8 cellular contexts compared by ENCODE assay signal in the genomic region with DNA sequence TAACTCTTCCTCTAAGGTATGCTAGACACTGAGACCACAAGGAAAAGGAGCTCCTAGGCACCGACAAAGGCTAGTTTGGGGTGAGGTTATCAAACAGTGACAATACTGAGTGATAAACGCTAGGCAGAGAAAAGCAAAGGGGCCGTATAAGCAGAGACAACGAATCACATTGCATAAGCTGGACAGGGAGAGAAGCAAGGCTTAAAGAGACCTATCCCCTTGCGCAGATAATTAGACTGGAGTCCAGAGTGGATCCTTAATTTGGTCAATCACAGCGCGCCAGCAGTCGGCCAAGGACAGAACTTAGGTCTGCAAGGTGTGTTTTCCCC. TPM values are rescaled to one million over a fixed set of nuclear protein-coding genes. Genes with fewer than 3 reads are reported as not detected.
A peak's percentile ranks its signal among the peaks of the same experiment; 100 is the strongest.
DNase-seq lines count a peak whose midpoint lies in the region; ATAC-seq and TF ChIP-seq lines count a peak whose summit lies in the region.

No MANE protein-coding gene starts in this region.

- TF ChIP-seq CTCF in BJ (IDR thresholded peaks at IDR 0.05; ENCODE audit: insufficient read depth, low read depth, low read length): no peak
- TF ChIP-seq CTCF in ascending aorta (IDR thresholded peaks at IDR 0.05): no peak
- no peak for TF ChIP-seq CTCF in suprapubic skin (IDR thresholded peaks at IDR 0.05)

- peaks cover 0 to 10% of the 10 kb centered on the region in 2 donors for H3K4me1 ChIP-seq in ascending aorta
- peaks cover 30% of the 10 kb centered on the region for H3K4me1 ChIP-seq in suprapubic skin

- DNase-seq in BJ (ENCODE audit: low read depth): no peak
- DNase-seq in ascending aorta (ENCODE audit: low spot score in 2 of 2): no peak
- DNase-seq in suprapubic skin (ENCODE audit: low spot score in 2 of 2): no peak
- no peak for DNase-seq in NCI-H774 (lab: John Stamatoyannopoulos, UW)
- DNase-seq in epidermal melanocyte (ENCODE audit: insufficient read length, low spot score): no peak
- DNase-seq in activated gamma-delta T cell treated with Interleukin-2 at 50 U/mL for 16 hours: no peak

- H3K27me3 ChIP-seq in BJ (ENCODE audit: control insufficient read depth, insufficient read depth, low read length) (no peaks in the 10 kb centered on the region), ascending aorta (no peaks in the 10 kb centered on the region), layer of hippocampus (ENCODE audit: control insufficient read depth, insufficient read depth, low read length) (no peaks in the 10 kb centered on the region), suprapubic skin (no peaks in the 10 kb centered on the region)

- ATAC-seq in HG02973 (IDR thresholded peaks at IDR 0.05; ENCODE audit: unreplicated experiment): peak; percentile 7

- peak overlapping the region; percentile 94 to 97 for H3K27ac ChIP-seq in ascending aorta
- H3K27ac ChIP-seq in layer of hippocampus (ENCODE audit: low read depth, low read length): peak overlapping the region; percentile 92
- peak overlapping the region; percentile 92 for H3K27ac ChIP-seq in suprapubic skin

- no peak for TF ChIP-seq POLR2A in suprapubic skin (IDR thresholded peaks at IDR 0.05)

- H3K9me3 ChIP-seq in ascending aorta (no peaks in the 10 kb centered on the region), suprapubic skin (no peaks in the 10 kb centered on the region)

- POLR2A ChIA-PET in BJ (lab: Charles Lee): interaction anchor here (0.6 to 0.7 kb wide), 2 partner anchors 91 to 1070 kb away, joined by 3 read pairs; a partner anchor contains a TSS

- WGBS in suprapubic skin: 1% methylated on average over 8 of the region's 8 CpGs

- intact Hi-C loops in ascending aorta (cut with DNase I): loop anchor here (1.0 to 5.0 kb wide), 3 partner anchors 31 to 188 kb away; a partner anchor contains a TSS

- H3K4me3 ChIP-seq in BJ (ENCODE audit: low read depth, low read length) (peak overlapping the region; percentile 61), ascending aorta (peak overlapping the region; percentile 83 to 94), suprapubic skin (peak overlapping the region; percentile 76)

- no peak for TF ChIP-seq EP300 in suprapubic skin (IDR thresholded peaks at IDR 0.05)

- CTCF ChIA-PET in BJ (lab: Yijun Ruan, JAX): interaction anchor here (0.7 to 1.1 kb wide), 2 partner anchors 150 to 1571 kb away, joined by 3 read pairs; no protein-coding TSS in a partner anchor

- peaks cover 3% of the 10 kb centered on the region for H3K36me3 ChIP-seq in BJ (ENCODE audit: control insufficient read depth, insufficient read depth, low read length)
- peaks cover 16 to 30% of the 10 kb centered on the region in 2 donors for H3K36me3 ChIP-seq in ascending aorta
- peaks cover 32% of the 10 kb centered on the region for H3K36me3 ChIP-seq in suprapubic skin

RNA-seq across cellular contexts. Expression of a gene that starts 0.5 kb away (rescaled TPM):
- polyA plus RNA-seq in BJ (2011; rRNA removed): 9.9 and 16.7 TPM in 2 replicates
- polyA minus RNA-seq in BJ (2011; rRNA and poly(A)+ RNA removed): 9.6 and 11.4 TPM in 2 replicates
- 7.2 TPM for total RNA-seq in ascending aorta
- total RNA-seq in suprapubic skin: 10 to 100 TPM; 14.3 to 18.5 (median 16.7) TPM

RNA-seq across cellular contexts. Expression of a gene that starts 50.9 kb away (rescaled TPM):
- polyA plus RNA-seq in BJ (2011; rRNA removed): 49.7 and 108 TPM in 2 replicates
- polyA minus RNA-seq in BJ (2011; rRNA and poly(A)+ RNA removed): 51.9 and 60.4 TPM in 2 replicates
- 53.6 TPM for total RNA-seq in ascending aorta
- total RNA-seq in suprapubic skin: 10 to 100 TPM; 41.4 to 73.0 (median 58.5) TPM
